Comparison of ENCODE assay signal across 28 cellular contexts in the genomic region with DNA sequence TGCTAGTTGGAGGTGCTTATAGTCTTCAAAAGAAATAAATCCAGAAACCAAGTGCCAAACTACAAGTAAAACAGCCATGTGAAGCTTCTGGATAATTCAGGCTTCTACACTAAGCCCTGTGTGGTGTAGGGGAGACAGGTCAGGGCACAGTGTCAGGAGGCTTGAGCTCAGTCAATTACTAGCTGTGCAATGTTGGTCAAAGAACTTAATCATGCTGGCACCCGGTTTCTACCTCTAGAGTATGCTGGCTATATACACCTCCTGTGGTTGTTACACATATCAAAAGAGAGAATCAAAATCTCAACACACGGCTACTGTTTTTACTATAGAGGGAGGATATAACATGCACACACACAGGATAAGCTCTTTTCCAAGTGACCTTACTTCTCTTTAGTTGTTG.
"Had no signal": no experiment of that assay in that cellular context is flagged by ENCODE, and none has a peak within 500 bp of the region (broad histone marks: within the 10 kb centered on the region; RNA-seq: fewer than 3 reads in every experiment).

No MANE protein-coding gene starts in this region.

- H3K36me3 ChIP-seq: stomach, suprapubic skin, thoracic aorta, thyroid gland, tibial artery, tibial nerve, transverse colon, upper lobe of left lung, upper lobe of right lung, uterus, vagina had no signal

- H3K4me3 ChIP-seq: stomach, suprapubic skin, testis, thoracic aorta, thyroid gland, tibial artery, tibial nerve, transverse colon, upper lobe of left lung, upper lobe of right lung, uterus, vagina had no signal

- DNase-seq: stimulated activated CD4-positive, alpha-beta T cell treated with anti-CD3 and anti-CD28 coated beads, Interleukin-2, amount 100 ng/mL, for 48 hours; stimulated activated CD4-positive, alpha-beta T cell treated with anti-CD3 and anti-CD28 coated beads, Interleukin-4, amount 100 ng/mL, for 1 hour; stimulated activated CD4-positive, alpha-beta T cell treated with anti-CD3 and anti-CD28 coated beads, Interleukin-4, amount 100 ng/mL, for 24 hours; stimulated activated CD4-positive, alpha-beta T cell treated with anti-CD3 and anti-CD28 coated beads, Interleukin-4, amount 100 ng/mL, for 4 hours; stimulated activated CD8-positive, alpha-beta memory T cell treated with anti-CD3 and anti-CD28 coated beads, Interleukin-4, amount 100 ng/mL, for 48 hours; stimulated activated naive B cell treated with anti-CD40 and anti-IgM and Interleukin-4, amounts not matched to agents 10 μg/mL and 1 μg/mL and 100 μg/mL, for 72 hours; stimulated activated naive CD4-positive, alpha-beta T cell; stimulated activated naive CD4-positive, alpha-beta T cell treated with Interleukin-2 at 50 U/mL for 16 hours; stimulated activated naive CD8-positive, alpha-beta T cell treated with anti-CD3 and anti-CD28 coated beads, Interleukin-15, amount 100 ng/mL, for 72 hours; stimulated activated naive CD8-positive, alpha-beta T cell treated with anti-CD3 and anti-CD28 coated beads, Interleukin-15, Interleukin-2, amounts not matched to agents 100 U/mL and 50 U/mL, for 24 hours; stomach; substantia nigra; testis; thyroid gland; tibial artery; transverse colon; upper lobe of left lung; upper lobe of right lung; uterus had no signal

- H3K27ac ChIP-seq: stomach, suprapubic skin, testis, thoracic aorta, thyroid gland, tibial artery, tibial nerve, transverse colon, upper lobe of left lung, upper lobe of right lung, uterus, vagina had no signal

- H3K4me1 Mint-ChIP-seq: stimulated activated effector memory CD8-positive, alpha-beta T cell treated with anti-CD3 and anti-CD28 coated beads, Interleukin-12 subunit alpha, Interleukin-12 subunit beta, amount 100 ng/mL, for 72 hours; stimulated activated memory B cell treated with anti-CD40 and anti-IgM and Interleukin-4, amounts not matched to agents 10 μg/mL and 1 μg/mL and 100 μg/mL, for 72 hours; stimulated activated naive B cell treated with anti-CD40 and anti-IgM and Interleukin-4, amounts not matched to agents 10 μg/mL and 1 μg/mL and 100 μg/mL, for 72 hours; stimulated activated naive CD8-positive, alpha-beta T cell treated with anti-CD3 and anti-CD28 coated beads, Interleukin-15, amount 100 ng/mL, for 72 hours had no signal

- H3K27ac Mint-ChIP-seq: stimulated activated effector memory CD8-positive, alpha-beta T cell treated with anti-CD3 and anti-CD28 coated beads, Interleukin-12 subunit alpha, Interleukin-12 subunit beta, amount 100 ng/mL, for 72 hours; stimulated activated memory B cell treated with anti-CD40 and anti-IgM and Interleukin-4, amounts not matched to agents 10 μg/mL and 1 μg/mL and 100 μg/mL, for 72 hours; stimulated activated naive B cell treated with anti-CD40 and anti-IgM and Interleukin-4, amounts not matched to agents 10 μg/mL and 1 μg/mL and 100 μg/mL, for 72 hours; stimulated activated naive CD8-positive, alpha-beta T cell treated with anti-CD3 and anti-CD28 coated beads, Interleukin-15, amount 100 ng/mL, for 72 hours; stimulated activated naive CD8-positive, alpha-beta T cell treated with anti-CD3 and anti-CD28 coated beads, Interleukin-15, Interleukin-2, amounts not matched to agents 100 ng/mL and 50 ng/mL, for 24 hours; type B pancreatic cell had no signal

- H3K9me3 ChIP-seq: stomach, suprapubic skin, testis, thoracic aorta, thyroid gland, tibial artery, tibial nerve, transverse colon, upper lobe of left lung, upper lobe of right lung, uterus, vagina had no signal

- H3K27me3 ChIP-seq: stomach, suprapubic skin, testis, thyroid gland, tibial artery, tibial nerve, transverse colon, upper lobe of left lung, upper lobe of right lung, uterus, vagina had no signal

- ATAC-seq: stimulated activated effector memory CD8-positive, alpha-beta T cell treated with anti-CD3 and anti-CD28 coated beads, Interleukin-12 subunit alpha, Interleukin-12 subunit beta, amount 100 ng/mL, for 72 hours; stimulated activated memory B cell treated with anti-CD40 and anti-IgM and Interleukin-4, amounts not matched to agents 10 μg/mL and 1 μg/mL and 100 μg/mL, for 72 hours; stimulated activated naive B cell treated with anti-CD40 and anti-IgM and Interleukin-4, amounts not matched to agents 10 μg/mL and 1 μg/mL and 100 μg/mL, for 72 hours; stimulated activated naive CD8-positive, alpha-beta T cell treated with anti-CD3 and anti-CD28 coated beads, Interleukin-15, amount 100 ng/mL, for 72 hours; stimulated activated naive CD8-positive, alpha-beta T cell treated with anti-CD3 and anti-CD28 coated beads, Interleukin-15, Interleukin-2, amounts not matched to agents 100 U/mL and 50 U/mL, for 24 hours; upper lobe of right lung had no signal

- FAIRE-seq: urothelium cell line had no signal

- H3K4me3 Mint-ChIP-seq: stimulated activated effector memory CD8-positive, alpha-beta T cell treated with anti-CD3 and anti-CD28 coated beads, Interleukin-12 subunit alpha, Interleukin-12 subunit beta, amount 100 ng/mL, for 72 hours; stimulated activated memory B cell treated with anti-CD40 and anti-IgM and Interleukin-4, amounts not matched to agents 10 μg/mL and 1 μg/mL and 100 μg/mL, for 72 hours; stimulated activated naive B cell treated with anti-CD40 and anti-IgM and Interleukin-4, amounts not matched to agents 10 μg/mL and 1 μg/mL and 100 μg/mL, for 72 hours; stimulated activated naive CD8-positive, alpha-beta T cell treated with anti-CD3 and anti-CD28 coated beads, Interleukin-15, amount 100 ng/mL, for 72 hours; stimulated activated naive CD8-positive, alpha-beta T cell treated with anti-CD3 and anti-CD28 coated beads, Interleukin-15, Interleukin-2, amounts not matched to agents 100 ng/mL and 50 ng/mL, for 24 hours; type B pancreatic cell had no signal

- H3K4me1 ChIP-seq: stomach, suprapubic skin, testis, thyroid gland, tibial artery, tibial nerve, transverse colon, upper lobe of left lung, upper lobe of right lung, uterus, vagina had no signal

- H3K9me3 Mint-ChIP-seq: stimulated activated memory B cell treated with anti-CD40 and anti-IgM and Interleukin-4, amounts not matched to agents 10 μg/mL and 1 μg/mL and 100 μg/mL, for 72 hours; stimulated activated naive B cell treated with anti-CD40 and anti-IgM and Interleukin-4, amounts not matched to agents 10 μg/mL and 1 μg/mL and 100 μg/mL, for 72 hours; stimulated activated naive CD8-positive, alpha-beta T cell treated with anti-CD3 and anti-CD28 coated beads, Interleukin-15, Interleukin-2, amounts not matched to agents 100 ng/mL and 50 ng/mL, for 24 hours; type B pancreatic cell had no signal

- H3K27me3 Mint-ChIP-seq: stimulated activated memory B cell treated with anti-CD40 and anti-IgM and Interleukin-4, amounts not matched to agents 10 μg/mL and 1 μg/mL and 100 μg/mL, for 72 hours; stimulated activated naive B cell treated with anti-CD40 and anti-IgM and Interleukin-4, amounts not matched to agents 10 μg/mL and 1 μg/mL and 100 μg/mL, for 72 hours; stimulated activated naive CD8-positive, alpha-beta T cell treated with anti-CD3 and anti-CD28 coated beads, Interleukin-15, amount 100 ng/mL, for 72 hours; stimulated activated naive CD8-positive, alpha-beta T cell treated with anti-CD3 and anti-CD28 coated beads, Interleukin-15, Interleukin-2, amounts not matched to agents 100 ng/mL and 50 ng/mL, for 24 hours; type B pancreatic cell had no signal

- H3K36me3 Mint-ChIP-seq: stimulated activated effector memory CD8-positive, alpha-beta T cell treated with anti-CD3 and anti-CD28 coated beads, Interleukin-12 subunit alpha, Interleukin-12 subunit beta, amount 100 ng/mL, for 72 hours; stimulated activated memory B cell treated with anti-CD40 and anti-IgM and Interleukin-4, amounts not matched to agents 10 μg/mL and 1 μg/mL and 100 μg/mL, for 72 hours; stimulated activated naive B cell treated with anti-CD40 and anti-IgM and Interleukin-4, amounts not matched to agents 10 μg/mL and 1 μg/mL and 100 μg/mL, for 72 hours; type B pancreatic cell had no signal
